ENCODE assay signal across 9 cellular contexts in the genomic region with DNA sequence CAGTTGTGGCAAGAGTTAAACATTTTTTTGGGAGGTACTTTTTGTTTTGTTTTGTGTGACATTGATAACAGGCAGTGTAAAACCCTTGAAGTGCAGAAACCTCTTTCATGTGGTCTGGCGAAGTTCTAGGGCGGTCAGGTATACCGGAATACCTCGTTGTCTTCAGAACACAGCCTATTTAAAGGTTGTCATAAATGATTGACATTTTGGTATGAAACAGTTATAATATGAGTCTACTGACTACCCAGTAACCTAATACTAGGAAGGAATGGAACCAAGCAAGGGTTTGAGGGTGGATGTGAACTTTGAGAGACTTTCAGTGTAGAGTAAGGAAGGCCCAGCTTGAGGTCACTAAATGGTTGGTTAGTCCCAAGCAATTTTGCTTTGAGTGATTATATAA. TPM values are rescaled to one million over a fixed set of nuclear protein-coding genes. Genes with fewer than 3 reads are reported as not detected.
A peak's percentile ranks its signal among the peaks of the same experiment; 100 is the strongest.
DNase-seq lines count a peak whose midpoint lies in the region; ATAC-seq and TF ChIP-seq lines count a peak whose summit lies in the region.
"Had no signal": no experiment of that assay in that cellular context is flagged by ENCODE, and none has a peak within 500 bp of the region (broad histone marks: within the 10 kb centered on the region; RNA-seq: fewer than 3 reads in every experiment).

No MANE protein-coding gene starts in this region.

- H3K4me1 Mint-ChIP-seq in activated naive CD4-positive, alpha-beta T cell treated with anti-CD3 and anti-CD28 coated beads for 36 hours (ENCODE audit: low read depth) = peaks cover 39% of the 10 kb centered on the region

- TF ChIP-seq CTCF in GM20000 (IDR thresholded peaks at IDR 0.05; ENCODE audit: extremely low read depth, missing control alignments) (no peak), ovary (IDR thresholded peaks at IDR 0.05) (no peak), BE2C (IDR thresholded peaks at IDR 0.05; ENCODE audit: low read depth, low read length) (no peak)

- H3K36me3 Mint-ChIP-seq in activated naive CD4-positive, alpha-beta T cell treated with anti-CD3 and anti-CD28 coated beads for 36 hours (ENCODE audit: low read depth) = peaks cover 5% of the 10 kb centered on the region

- TF ChIP-seq EP300 in ovary (IDR thresholded peaks at IDR 0.05) = no peak

- H3K27me3 ChIP-seq in ovary (no peaks in the 10 kb centered on the region), BE2C (no peaks in the 10 kb centered on the region)

- H3K27me3 Mint-ChIP-seq in activated naive CD4-positive, alpha-beta T cell treated with anti-CD3 and anti-CD28 coated beads for 36 hours (ENCODE audit: low read depth) = no peaks in the 10 kb centered on the region

- H3K4me3 Mint-ChIP-seq in activated naive CD4-positive, alpha-beta T cell treated with anti-CD3 and anti-CD28 coated beads for 36 hours = no peak overlapping the region

- ATAC-seq in HG03565 (IDR thresholded peaks at IDR 0.05; ENCODE audit: unreplicated experiment) = peak; percentile 81
- ATAC-seq: Panc1 had no signal

- CTCF ChIA-PET in activated naive CD4-positive, alpha-beta T cell treated with anti-CD3 and anti-CD28 coated beads for 36 hours (lab: Charles Lee) = no interaction called here

- 79 to 80% (median 79%) methylated on average over 4 of the region's 4 CpGs for WGBS in ovary, 3 donors

- H3K9me3 Mint-ChIP-seq in activated naive CD4-positive, alpha-beta T cell treated with anti-CD3 and anti-CD28 coated beads for 36 hours = no peaks in the 10 kb centered on the region

- H3K4me3 ChIP-seq in ovary (no peak overlapping the region), BE2C (ENCODE audit: low read depth, low read length) (no peak overlapping the region)

- DNase-seq in GM20000 (ENCODE audit: low spot score) (peak; percentile 32), SK-N-DZ (ENCODE audit: low spot score) (no peak), ovary (no peak), mesenteric fat pad (ENCODE audit: low spot score) (no peak), BE2C (no peak)
- peak; percentile 82 for DNase-seq in activated naive CD4-positive, alpha-beta T cell treated with anti-CD3 and anti-CD28 coated beads for 36 hours
- DNase-seq in stimulated activated CD8-positive, alpha-beta memory T cell treated with anti-CD3 and anti-CD28 coated beads, Interleukin-4, amount 100 ng/mL, for 48 hours = peak; percentile 49

- H3K27ac Mint-ChIP-seq in activated naive CD4-positive, alpha-beta T cell treated with anti-CD3 and anti-CD28 coated beads for 36 hours = peak overlapping the region; percentile 39

- H3K4me1 ChIP-seq in ovary (ENCODE audit: insufficient read depth) (no peaks in the 10 kb centered on the region), BE2C (no peaks in the 10 kb centered on the region)

- TF ChIP-seq POLR2A in ovary (IDR thresholded peaks at IDR 0.05) = no peak

- no peak overlapping the region for H3K27ac ChIP-seq in ovary

- intact Hi-C loops in activated naive CD4-positive, alpha-beta T cell treated with anti-CD3 and anti-CD28 coated beads for 36 hours (cut with micrococcal nuclease) = loop anchor here (1.0 to 5.0 kb wide), 5 partner anchors 26 to 704 kb away; partner anchors contain the start of gene TM2D1
- intact Hi-C loops in ovary (cut with DNase I) = no loop called here

- H3K36me3 ChIP-seq in ovary = no peaks in the 10 kb centered on the region
- no peaks in the 10 kb centered on the region for H3K36me3 ChIP-seq in BE2C

- H3K9me3 ChIP-seq in ovary (no peaks in the 10 kb centered on the region), BE2C (no peaks in the 10 kb centered on the region)

RNA-seq across cellular contexts. Expression of gene PATJ, which starts 40.5 kb away (rescaled TPM):
- 10 to 100 TPM; 13.3 to 13.5 TPM for total RNA-seq in activated naive CD4-positive, alpha-beta T cell treated with anti-CD3 and anti-CD28 coated beads for 36 hours
- 2.9 and 4.0 TPM in 2 replicates for polyA plus RNA-seq in SK-N-DZ (2014; cell fraction: cytosol; rRNA removed)
- polyA plus RNA-seq in SK-N-DZ (2014; cell fraction: nucleus; rRNA removed) = 2.9 and 4.7 TPM in 2 replicates
- 10 to 100 TPM; 18.2 to 60.1 (median 26.8) TPM for total RNA-seq in ovary
- 1 to 10 TPM; 7.6 to 8.6 TPM for polyA plus RNA-seq in ovary
- 11.1 TPM for total RNA-seq in mesenteric fat pad
- polyA plus RNA-seq in BE2C (2012; ENCODE audit: insufficient read depth, insufficient read length, low read depth) = 0.28 TPM

RNA-seq across cellular contexts. Expression of gene TM2D1, which starts 57.8 kb away (rescaled TPM):
- 10 to 100 TPM; 28.2 to 30.9 TPM for total RNA-seq in activated naive CD4-positive, alpha-beta T cell treated with anti-CD3 and anti-CD28 coated beads for 36 hours
- 53.1 and 74.9 TPM in 2 replicates for polyA plus RNA-seq in SK-N-DZ (2014; cell fraction: cytosol; rRNA removed)
- polyA plus RNA-seq in SK-N-DZ (2014; cell fraction: nucleus; rRNA removed) = 28.8 and 45.3 TPM in 2 replicates
- total RNA-seq in ovary (10 to 100 TPM; 34.6 to 62.4 (median 42.4) TPM), mesenteric fat pad (34.9 TPM)
- 10 to 100 TPM; 50.7 to 68.0 TPM for polyA plus RNA-seq in ovary
- polyA plus RNA-seq in BE2C (2012; ENCODE audit: insufficient read depth, insufficient read length, low read depth) = 18.9 TPM

Comparison
In these comparisons a context has a peak if more than half of its experiments do, and no peak if none do; other contexts are left out.
1. DNase-seq: peak in GM20000 (single experiment), activated naive CD4-positive, alpha-beta T cell treated with anti-CD3 and anti-CD28 coated beads for 36 hours (single experiment) and stimulated activated CD8-positive, alpha-beta memory T cell treated with anti-CD3 and anti-CD28 coated beads, Interleukin-4, amount 100 ng/mL, for 48 hours (single experiment); none in SK-N-DZ (single experiment), ovary (0 of 5), mesenteric fat pad (single experiment) and BE2C (single experiment).